9 cellular contexts compared by ENCODE assay signal in the genomic region with DNA sequence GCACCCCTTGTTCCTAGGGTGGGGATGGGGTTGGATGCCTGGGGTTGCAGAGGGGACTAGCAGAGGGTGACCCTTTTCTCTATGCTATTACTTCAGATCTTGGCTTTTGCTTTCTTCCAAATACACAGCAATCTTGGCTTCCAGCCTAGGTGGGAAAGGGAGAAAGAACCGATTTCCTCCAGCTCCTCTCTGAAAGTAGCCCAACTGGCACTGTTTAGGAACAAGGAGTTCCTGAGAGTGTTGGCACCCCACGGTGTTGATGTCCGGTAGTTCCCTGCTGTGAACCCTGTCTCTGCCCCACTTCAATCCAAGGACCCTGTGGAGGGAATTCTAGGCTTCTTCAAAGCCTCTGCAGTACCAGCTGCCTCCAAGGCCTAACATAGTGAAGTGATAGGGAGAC. TPM values are rescaled to one million over a fixed set of nuclear protein-coding genes. Genes with fewer than 3 reads are reported as not detected.
DNase-seq lines count a peak whose midpoint lies in the region; ATAC-seq, FAIRE-seq and TF ChIP-seq lines count a peak whose summit lies in the region.
"Had no signal": no experiment of that assay in that cellular context is flagged by ENCODE, and none has a peak within 500 bp of the region (broad histone marks: within the 10 kb centered on the region; RNA-seq: fewer than 3 reads in every experiment).

No MANE protein-coding gene starts in this region.

- dilution Hi-C loops in keratinocyte (cut with MboI; ENCODE audit: extremely low pct_ligation_motif_present, low sequenced_read_pairs), result no loop called here

- H3K27me3 ChIP-seq in keratinocyte (ENCODE audit: control insufficient read depth, extremely low read depth, insufficient read depth, low read length) (no peaks in the 10 kb centered on the region), stomach smooth muscle (ENCODE audit: control insufficient read depth in 1 of 2, insufficient read depth in 2 of 2, low read length in 2 of 2) (no peaks in the 10 kb centered on the region)

- TF ChIP-seq CTCF in keratinocyte (optimal IDR thresholded peaks at IDR 0.05 in 1 of 3, IDR thresholded peaks at IDR 0.05 in 1 of 3, conservative IDR thresholded peaks at IDR 0.05 in 1 of 3; ENCODE audit: extremely low read depth in 1 of 3, insufficient read depth in 2 of 3, low read length in 3 of 3), result no peak

- peak overlapping the region; percentile 99 for H3K4me2 ChIP-seq in keratinocyte (ENCODE audit: control insufficient read depth, extremely low read depth, insufficient read depth, low read depth, low read length)

- H3K9me1 ChIP-seq in keratinocyte (ENCODE audit: control insufficient read depth, extremely low read depth, insufficient read depth, low read length), result no peaks in the 10 kb centered on the region

- peaks cover 15 to 24% of the 10 kb centered on the region in 2 experiments for H3K36me3 ChIP-seq in keratinocyte (ENCODE audit: control insufficient read depth in 2 of 2, extremely low read depth in 1 of 2, insufficient read depth in 2 of 2, low read length in 2 of 2)
- H3K36me3 ChIP-seq in stomach smooth muscle (ENCODE audit: control insufficient read depth in 2 of 2, insufficient read depth in 2 of 2, low read length in 2 of 2), result peaks cover 19 to 20% of the 10 kb centered on the region in 2 donors

- H3K9ac ChIP-seq in keratinocyte (ENCODE audit: control insufficient read depth, extremely low read depth, insufficient read depth, low read length) (peak overlapping the region; percentile 98), stomach smooth muscle (ENCODE audit: low read length in 2 of 2) (peak overlapping the region; percentile 99 to 100)

- no peak overlapping the region for H2AFZ ChIP-seq in keratinocyte (ENCODE audit: control insufficient read depth, low read length)

- H4K20me1 ChIP-seq in keratinocyte (ENCODE audit: control insufficient read depth, extremely low read depth, insufficient read depth, low read length), result peaks cover 12% of the 10 kb centered on the region

- DNase-seq in DMS 273 (lab: John Stamatoyannopoulos, UW; ENCODE audit: unreplicated experiment) (peak; percentile 38), DMS 273 treated with DMSO at 0.1 percent for 48 hours (lab: John Stamatoyannopoulos, UW) (no peak), amygdala (lab: John Stamatoyannopoulos, UW) (peak in 29 of 56 donors; percentile 6 to 56 (median 20)), keratinocyte (ENCODE audit: low read depth, low spot score) (no peak), NCI-H1105 (lab: John Stamatoyannopoulos, UW) (no peak), foreskin melanocyte (no peak)

- H3K27ac ChIP-seq in keratinocyte (ENCODE audit: control insufficient read depth, insufficient read depth, low read length), result peak overlapping the region; percentile 99
- H3K27ac ChIP-seq in stomach smooth muscle (ENCODE audit: low read length), result peak overlapping the region; percentile 98

- FAIRE-seq in keratinocyte (lab: Jason Lieb, UNC), result no peak
- FAIRE-seq: A204.1 had no signal

- no peak for ATAC-seq in GM21381 (IDR thresholded peaks at IDR 0.05; ENCODE audit: unreplicated experiment)

- H3K79me2 ChIP-seq in keratinocyte (ENCODE audit: control insufficient read depth, insufficient read depth, low read length), result peaks cover 33% of the 10 kb centered on the region

- H3K4me3 ChIP-seq in keratinocyte (ENCODE audit: control insufficient read depth in 2 of 3, extremely low read depth in 1 of 3, insufficient read depth in 2 of 3, low read depth in 1 of 3, low read length in 3 of 3) (peak overlapping the region in 2 of 3 experiments; percentile 92 to 95), stomach smooth muscle (ENCODE audit: low read length in 2 of 2) (peak overlapping the region; percentile 98 to 100)

- H3K4me1 ChIP-seq in keratinocyte (ENCODE audit: control insufficient read depth, extremely low read depth, insufficient read depth, low read length) (peaks cover 37% of the 10 kb centered on the region), stomach smooth muscle (ENCODE audit: control insufficient read depth, insufficient read depth, low read length) (peaks cover 32% of the 10 kb centered on the region)

- H3K9me3 ChIP-seq in keratinocyte (ENCODE audit: control insufficient read depth, low read depth, low read length) (no peaks in the 10 kb centered on the region), stomach smooth muscle (ENCODE audit: control insufficient read depth in 2 of 2, low read length in 2 of 2) (no peaks in the 10 kb centered on the region)

RNA-seq across cellular contexts. Expression of gene SLC3A2, which starts 1.1 kb away (rescaled TPM):
- polyA plus RNA-seq in keratinocyte, result 469 to 552 TPM (median 521 TPM) in 3 replicates
- polyA plus RNA-seq in keratinocyte (2011; ENCODE audit: low read depth), result 307 TPM
- 204 and 205 TPM in 2 replicates for polyA plus RNA-seq in keratinocyte (2011; cell fraction: cytosol; rRNA removed)
- polyA plus RNA-seq in keratinocyte (2011; cell fraction: nucleus; rRNA removed), result 1,085 and 1,105 TPM in 2 replicates
- 371 and 604 TPM in 2 replicates for polyA plus RNA-seq in keratinocyte (2012; ENCODE audit: low replicate concordance)
- 291 to 368 TPM (median 298 TPM) in 3 replicates for polyA minus RNA-seq in keratinocyte
- 493 TPM for polyA minus RNA-seq in keratinocyte (2011; cell fraction: cytosol; rRNA and poly(A)+ RNA removed)
- 560 and 576 TPM in 2 replicates for polyA minus RNA-seq in keratinocyte (2011; cell fraction: nucleus; rRNA and poly(A)+ RNA removed)

RNA-seq across cellular contexts. Expression of gene WDR74, which starts 40.2 kb away (rescaled TPM):
- 44.5 to 48.1 TPM (median 47.7 TPM) in 3 replicates for polyA plus RNA-seq in keratinocyte
- 52.4 TPM for polyA plus RNA-seq in keratinocyte (2011; ENCODE audit: low read depth)
- polyA plus RNA-seq in keratinocyte (2011; cell fraction: cytosol; rRNA removed), result 26.8 and 38.1 TPM in 2 replicates
- 65.9 and 68.6 TPM in 2 replicates for polyA plus RNA-seq in keratinocyte (2011; cell fraction: nucleus; rRNA removed)
- 46.5 and 58.6 TPM in 2 replicates for polyA plus RNA-seq in keratinocyte (2012; ENCODE audit: low replicate concordance)
- 39.4 to 66.3 TPM (median 48.9 TPM) in 3 replicates for polyA minus RNA-seq in keratinocyte
- 53.1 TPM for polyA minus RNA-seq in keratinocyte (2011; cell fraction: cytosol; rRNA and poly(A)+ RNA removed)
- 71.3 and 88.0 TPM in 2 replicates for polyA minus RNA-seq in keratinocyte (2011; cell fraction: nucleus; rRNA and poly(A)+ RNA removed)

RNA-seq across cellular contexts. Expression of gene CHRM1, which starts 41.6 kb away (rescaled TPM):
- polyA plus RNA-seq in keratinocyte, result not detected in 3 replicates
- not detected for polyA plus RNA-seq in keratinocyte (2011; ENCODE audit: low read depth)
- not detected in 2 replicates for polyA plus RNA-seq in keratinocyte (2011; cell fraction: cytosol; rRNA removed)
- not detected in 2 replicates for polyA plus RNA-seq in keratinocyte (2011; cell fraction: nucleus; rRNA removed)
- polyA plus RNA-seq in keratinocyte (2012; ENCODE audit: low replicate concordance), result not detected in 2 replicates
- 0.07 TPM in 1 of 3 replicates, not detected in the others for polyA minus RNA-seq in keratinocyte
- not detected for polyA minus RNA-seq in keratinocyte (2011; cell fraction: cytosol; rRNA and poly(A)+ RNA removed)
- polyA minus RNA-seq in keratinocyte (2011; cell fraction: nucleus; rRNA and poly(A)+ RNA removed), result not detected in 2 replicates

RNA-seq across cellular contexts. Expression of gene TEX54, which starts 46.9 kb away (rescaled TPM):
- not detected in 3 replicates for polyA plus RNA-seq in keratinocyte
- not detected for polyA plus RNA-seq in keratinocyte (2011; ENCODE audit: low read depth)
- polyA plus RNA-seq in keratinocyte (2011; cell fraction: cytosol; rRNA removed), result not detected in 2 replicates
- not detected in 2 replicates for polyA plus RNA-seq in keratinocyte (2011; cell fraction: nucleus; rRNA removed)
- polyA plus RNA-seq in keratinocyte (2012; ENCODE audit: low replicate concordance), result not detected in 2 replicates
- polyA minus RNA-seq in keratinocyte, result not detected in 3 replicates
- polyA minus RNA-seq in keratinocyte (2011; cell fraction: cytosol; rRNA and poly(A)+ RNA removed), result not detected
- not detected in 2 replicates for polyA minus RNA-seq in keratinocyte (2011; cell fraction: nucleus; rRNA and poly(A)+ RNA removed)

RNA-seq across cellular contexts. Expression of gene STX5, which starts 47.7 kb away (rescaled TPM):
- polyA plus RNA-seq in keratinocyte, result 20.4 to 30.4 TPM (median 25.6 TPM) in 3 replicates
- polyA plus RNA-seq in keratinocyte (2011; ENCODE audit: low read depth), result 49.1 TPM
- polyA plus RNA-seq in keratinocyte (2011; cell fraction: cytosol; rRNA removed), result 26.0 and 26.2 TPM in 2 replicates
- 20.2 and 22.6 TPM in 2 replicates for polyA plus RNA-seq in keratinocyte (2011; cell fraction: nucleus; rRNA removed)
- 25.3 and 35.6 TPM in 2 replicates for polyA plus RNA-seq in keratinocyte (2012; ENCODE audit: low replicate concordance)
- polyA minus RNA-seq in keratinocyte, result 29.1 to 49.6 TPM (median 37.5 TPM) in 3 replicates
- 22.8 TPM for polyA minus RNA-seq in keratinocyte (2011; cell fraction: cytosol; rRNA and poly(A)+ RNA removed)
- 10.2 and 11.9 TPM in 2 replicates for polyA minus RNA-seq in keratinocyte (2011; cell fraction: nucleus; rRNA and poly(A)+ RNA removed)

Comparison
In these comparisons a context has a peak if more than half of its experiments do, and no peak if none do; other contexts are left out.
1. DNase-seq: peak in DMS 273 (single experiment) and amygdala (29 of 56); none in DMS 273 treated with DMSO at 0.1 percent for 48 hours (single experiment), keratinocyte (single experiment), NCI-H1105 (single experiment) and foreskin melanocyte (single experiment).